36 cellular contexts compared by ENCODE assay signal in the genomic region with DNA sequence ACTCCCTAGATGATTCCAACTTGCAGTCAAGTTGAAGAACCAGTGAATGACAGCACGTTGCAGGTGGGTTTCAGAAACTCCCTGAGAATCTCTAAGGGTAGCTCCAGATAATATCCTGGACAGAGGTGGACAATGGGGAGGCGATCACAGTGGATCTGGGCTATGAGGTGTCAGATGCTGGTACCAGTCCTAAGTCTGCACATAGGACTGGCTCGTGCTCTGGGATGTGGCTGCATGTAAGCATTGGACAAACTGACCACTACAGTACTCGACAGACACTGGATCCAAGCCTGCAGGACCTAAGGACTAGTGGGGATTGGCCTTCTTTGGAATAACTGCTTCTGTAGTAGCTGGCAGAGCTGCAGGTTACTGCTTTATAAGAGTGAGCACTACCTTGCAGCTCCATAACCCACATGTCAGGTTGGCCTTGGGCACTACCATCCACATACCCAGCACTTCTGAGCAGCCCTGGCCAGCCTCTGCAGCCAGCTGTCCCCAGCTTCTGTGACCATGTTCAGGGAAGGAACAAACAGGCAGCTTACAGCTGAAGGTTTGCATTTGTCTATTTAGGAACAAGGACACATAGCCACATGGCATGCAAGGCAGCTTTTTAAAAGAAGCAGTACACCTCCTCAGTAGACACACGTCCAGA. TPM values are rescaled to one million over a fixed set of nuclear protein-coding genes. Genes with fewer than 3 reads are reported as not detected.
"Had no signal": no experiment of that assay in that cellular context is flagged by ENCODE, and none has a peak within 500 bp of the region (broad histone marks: within the 10 kb centered on the region; RNA-seq: fewer than 3 reads in every experiment).

No MANE protein-coding gene starts in this region.

- H3K9me3 ChIP-seq: adrenal gland, body of pancreas, breast epithelium had no signal

- H3K27me3 Mint-ChIP-seq: activated B cell treated with CpG ODN at 0.5 μM for 24 hours had no signal

- H3K36me3 ChIP-seq: adrenal gland, brain microvascular endothelial cell, breast epithelium had no signal

- DNase-seq: activated B cell treated with CpG ODN at 0.5 μM for 24 hours; activated CD4-positive, alpha-beta memory T cell treated with anti-CD3 and anti-CD28 coated beads for 36 hours; activated CD4-positive, alpha-beta T cell treated with anti-CD3 and anti-CD28 coated beads for 4 hours; activated CD4-positive, alpha-beta T cell treated with anti-CD3 and anti-CD28 coated beads, Interleukin-2, amount 10 ng/mL, durations not matched to agents 24 days and 14 days; activated CD4-positive, alpha-beta T cell treated with anti-CD3 and anti-CD28 coated beads, Interleukin-2, amount 50 U/mL, for 1 hour; activated CD4-positive, alpha-beta T cell treated with anti-CD3 and anti-CD28 coated beads, Interleukin-2, amount 50 U/mL, for 4 hours; activated CD4-positive, CD25-positive, alpha-beta regulatory T cell treated with anti-CD3 and anti-CD28 coated beads, Interleukin-2, amount 50 U/mL, for 72 hours; activated CD8-positive, alpha-beta memory T cell treated with anti-CD3 and anti-CD28 coated beads, Interleukin-2, amount 50 U/mL, for 4 hours; activated CD8-positive, alpha-beta T cell treated with anti-CD3 and anti-CD28 coated beads for 36 hours; activated effector memory CD4-positive, alpha-beta T cell treated with anti-CD3 and anti-CD28 coated beads, Interleukin-2, amount 50 U/mL, for 16 hours; activated gamma-delta T cell treated with Interleukin-2 at 50 U/mL for 16 hours; activated naive CD4-positive, alpha-beta T cell; activated naive CD4-positive, alpha-beta T cell treated with anti-CD3 and anti-CD28 coated beads for 36 hours; activated naive CD4-positive, alpha-beta T cell treated with anti-CD3 and anti-CD28 coated beads, Interleukin-2, amount 50 U/mL, for 16 hours; activated naive CD8-positive, alpha-beta T cell treated with anti-CD3 and anti-CD28 coated beads for 36 hours; activated T-cell treated with anti-CD3 and anti-CD28 coated beads for 4 hours; activated T-cell treated with anti-CD3 and anti-CD28 coated beads, Interleukin-2, amount 50 U/mL, for 1 hour; activated T-cell treated with anti-CD3 and anti-CD28 coated beads, Interleukin-2, amount 50 U/mL, for 4 hours; activated T-cell treated with anti-CD3 and anti-CD28 coated beads, Interleukin-2, amount 50 U/mL, for 72 hours; adrenal gland; amniotic stem cell; aorta; body of pancreas; brain microvascular endothelial cell; central memory CD4-positive, alpha-beta T cell; SW 1271; T-helper 1 cell; T-helper 2 cell; T-helper 9 cell had no signal

- H3K4me3 Mint-ChIP-seq: activated B cell treated with CpG ODN at 0.5 μM for 24 hours; activated CD4-positive, alpha-beta memory T cell treated with anti-CD3 and anti-CD28 coated beads for 36 hours; activated CD4-positive, alpha-beta T cell treated with anti-CD3 and anti-CD28 coated beads, Interleukin-2, amount 10 ng/mL, durations not matched to agents 24 days and 14 days; activated CD8-positive, alpha-beta T cell treated with anti-CD3 and anti-CD28 coated beads for 36 hours; activated naive CD4-positive, alpha-beta T cell treated with anti-CD3 and anti-CD28 coated beads for 36 hours; activated naive CD8-positive, alpha-beta T cell treated with anti-CD3 and anti-CD28 coated beads for 36 hours; activated T-cell treated with anti-CD3 and anti-CD28 coated beads, Interleukin-2, amount 50 U/mL, for 4 hours; activated T-cell treated with anti-CD3 and anti-CD28 coated beads, Interleukin-2, amount 50 U/mL, for 72 hours; activated T-helper 1 cell treated with anti-CD3 and anti-CD28 coated beads, Interleukin-12 subunit alpha, Interleukin-12 subunit beta, Interleukin-2, Interleukin-4 antibody, amounts not matched to agents 30 ng/mL and 10 ng/mL and 1 ng/mL, durations not matched to agents 14 hours and 24 hours and 36 hours; activated T-helper 17 cell treated with anti-CD3 and anti-CD28 coated beads, Interleukin-2, amount 50 U/mL, for 72 hours; T-helper 1 cell treated with Interleukin-12 subunit alpha and Interleukin-12 subunit beta and Interleukin-4 antibody, amounts not matched to agents 30 μg/mL and 1 μg/mL, for 36 hours; T-helper 2 cell treated with Interferon-gamma antibody and Interleukin-4, amounts not matched to agents 5 μg/mL and 100 μg/mL, for 36 hours had no signal

- H3K27me3 ChIP-seq: adrenal gland, body of pancreas, brain microvascular endothelial cell, breast epithelium had no signal

- H3K27ac ChIP-seq: adrenal gland, body of pancreas, brain microvascular endothelial cell, breast epithelium, VCaP had no signal

- H3K9me3 Mint-ChIP-seq: activated CD4-positive, alpha-beta T cell treated with anti-CD3 and anti-CD28 coated beads, Interleukin-2, amount 10 ng/mL, durations not matched to agents 24 days and 14 days; activated T-helper 1 cell treated with anti-CD3 and anti-CD28 coated beads, Interleukin-12 subunit alpha, Interleukin-12 subunit beta, Interleukin-2, Interleukin-4 antibody, amounts not matched to agents 30 ng/mL and 10 ng/mL and 1 ng/mL, durations not matched to agents 14 hours and 24 hours and 36 hours; T-helper 1 cell treated with Interleukin-12 subunit alpha and Interleukin-12 subunit beta and Interleukin-4 antibody, amounts not matched to agents 30 μg/mL and 1 μg/mL, for 36 hours had no signal

- H3K4me3 ChIP-seq: adrenal gland, body of pancreas, breast epithelium had no signal

- H3K4me1 Mint-ChIP-seq: activated B cell treated with CpG ODN at 0.5 μM for 24 hours; activated CD4-positive, alpha-beta T cell treated with anti-CD3 and anti-CD28 coated beads, Interleukin-2, amount 10 ng/mL, durations not matched to agents 24 days and 14 days; activated naive CD8-positive, alpha-beta T cell treated with anti-CD3 and anti-CD28 coated beads for 36 hours; activated T-helper 17 cell treated with anti-CD3 and anti-CD28 coated beads, Interleukin-2, amount 50 U/mL, for 72 hours had no signal

- ATAC-seq: activated CD8-positive, alpha-beta T cell treated with anti-CD3 and anti-CD28 coated beads for 36 hours; activated naive CD4-positive, alpha-beta T cell treated with anti-CD3 and anti-CD28 coated beads, Interleukin-2, amount 50 U/mL, for 72 hours; activated T-cell treated with anti-CD3 and anti-CD28 coated beads, Interleukin-2, amount 50 U/mL, for 4 hours; activated T-cell treated with anti-CD3 and anti-CD28 coated beads, Interleukin-2, amount 50 U/mL, for 72 hours; activated T-helper 17 cell treated with anti-CD3 and anti-CD28 coated beads, Interleukin-2, amount 50 U/mL, for 72 hours; body of pancreas had no signal

- H3K36me3 Mint-ChIP-seq: activated CD4-positive, alpha-beta memory T cell treated with anti-CD3 and anti-CD28 coated beads for 36 hours; activated naive CD4-positive, alpha-beta T cell treated with anti-CD3 and anti-CD28 coated beads, Interleukin-2, amount 50 U/mL, for 72 hours; activated naive CD8-positive, alpha-beta T cell treated with anti-CD3 and anti-CD28 coated beads for 36 hours had no signal

- H3K27ac Mint-ChIP-seq: activated B cell treated with CpG ODN at 0.5 μM for 24 hours; activated CD4-positive, alpha-beta memory T cell treated with anti-CD3 and anti-CD28 coated beads for 36 hours; activated CD4-positive, alpha-beta T cell treated with anti-CD3 and anti-CD28 coated beads, Interleukin-2, amount 10 ng/mL, durations not matched to agents 24 days and 14 days; activated CD8-positive, alpha-beta T cell treated with anti-CD3 and anti-CD28 coated beads for 36 hours; activated naive CD4-positive, alpha-beta T cell treated with anti-CD3 and anti-CD28 coated beads for 36 hours; activated naive CD4-positive, alpha-beta T cell treated with anti-CD3 and anti-CD28 coated beads, Interleukin-2, amount 50 U/mL, for 72 hours; activated naive CD8-positive, alpha-beta T cell treated with anti-CD3 and anti-CD28 coated beads for 36 hours; activated T-cell treated with anti-CD3 and anti-CD28 coated beads, Interleukin-2, amount 50 U/mL, for 72 hours; activated T-helper 1 cell treated with anti-CD3 and anti-CD28 coated beads, Interleukin-12 subunit alpha, Interleukin-12 subunit beta, Interleukin-2, Interleukin-4 antibody, amounts not matched to agents 30 ng/mL and 10 ng/mL and 1 ng/mL, durations not matched to agents 14 hours and 24 hours and 36 hours; activated T-helper 17 cell treated with anti-CD3 and anti-CD28 coated beads, Interleukin-2, amount 50 U/mL, for 72 hours; T-helper 1 cell treated with Interleukin-12 subunit alpha and Interleukin-12 subunit beta and Interleukin-4 antibody, amounts not matched to agents 30 μg/mL and 1 μg/mL, for 36 hours; T-helper 2 cell treated with Interferon-gamma antibody and Interleukin-4, amounts not matched to agents 5 μg/mL and 100 μg/mL, for 36 hours had no signal

- H3K4me1 ChIP-seq: adrenal gland, body of pancreas, breast epithelium had no signal

RNA-seq across cellular contexts. Expression of a gene that starts 33.2 kb away (rescaled TPM):
- total RNA-seq: activated B cell treated with CpG ODN at 0.5 μM for 24 hours; activated CD4-positive, alpha-beta T cell treated with anti-CD3 and anti-CD28 coated beads, Interleukin-2, amount 10 ng/mL, durations not matched to agents 24 days and 14 days had no signal
